8 cellular contexts compared by ENCODE assay signal in the genomic region with DNA sequence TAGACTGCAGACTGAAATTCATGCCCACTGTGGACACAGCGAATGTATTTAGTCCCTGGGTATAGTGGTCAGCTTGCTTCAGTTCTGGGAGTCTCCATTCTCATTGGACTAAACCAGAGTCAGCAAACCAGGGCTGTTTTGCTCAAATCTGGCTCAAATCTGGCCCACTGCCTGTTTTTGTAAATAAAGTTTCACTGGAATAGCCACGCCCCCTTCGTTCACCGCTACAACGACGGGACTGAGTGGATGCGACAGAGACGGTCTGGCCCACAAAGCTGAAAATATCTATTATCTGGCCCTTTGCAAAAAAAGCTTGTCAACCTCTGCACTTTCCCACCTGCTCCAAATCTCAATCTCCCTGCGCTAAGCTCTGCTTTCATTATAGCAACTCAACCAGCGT.
"Had no signal": no experiment of that assay in that cellular context is flagged by ENCODE, and none has a peak within 500 bp of the region (broad histone marks: within the 10 kb centered on the region; RNA-seq: fewer than 3 reads in every experiment).

No MANE protein-coding gene starts in this region.

- H3K4me3 ChIP-seq: GM23248 had no signal

- H3K27ac ChIP-seq: GM23248, HL-60, KMS-11 had no signal

- H3K4me2 ChIP-seq: KMS-11 had no signal

- DNase-seq: GM23248, GOT3, H7, HCEC 1CT, IMR-90, KBM-7 had no signal

- H3K9ac ChIP-seq: GM23248, KMS-11 had no signal

- H2AFZ ChIP-seq: GM23248 had no signal
